Comparison of ENCODE assay signal across 14 cellular contexts in the genomic region with DNA sequence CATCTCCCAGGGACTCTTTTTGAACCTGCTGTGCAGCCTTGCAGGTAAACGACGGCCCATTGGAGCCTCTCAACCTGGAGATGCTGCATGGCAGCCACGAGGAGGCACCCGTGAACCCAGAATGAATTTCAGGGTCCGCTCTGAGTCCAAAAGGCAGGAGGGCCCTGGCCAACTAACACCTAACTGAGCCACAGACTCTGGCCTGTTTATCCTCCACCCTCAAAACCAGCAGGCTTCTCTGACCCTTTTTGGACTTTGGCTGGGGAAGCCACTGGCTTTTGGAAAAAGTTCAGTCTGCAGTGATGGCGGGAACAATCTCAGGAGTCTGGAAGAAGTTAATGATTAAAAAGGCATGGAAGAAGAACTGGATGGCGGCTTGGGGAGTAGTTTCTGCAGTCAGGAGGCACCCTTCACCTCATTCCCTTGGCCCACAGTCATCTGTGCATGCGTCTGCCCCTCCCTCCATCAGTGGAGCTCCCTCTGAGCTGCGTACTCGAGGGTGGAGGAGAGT. TPM values are rescaled to one million over a fixed set of nuclear protein-coding genes. Genes with fewer than 3 reads are reported as not detected.
DNase-seq lines count a peak whose midpoint lies in the region; ATAC-seq, FAIRE-seq and TF ChIP-seq lines count a peak whose summit lies in the region.
"Had no signal": no experiment of that assay in that cellular context is flagged by ENCODE, and none has a peak within 500 bp of the region (broad histone marks: within the 10 kb centered on the region; RNA-seq: fewer than 3 reads in every experiment).

No MANE protein-coding gene starts in this region.

- H3K4me3 ChIP-seq in K562: no peak overlapping the region
- H3K4me3 ChIP-seq in mesendoderm (ENCODE audit: low read length): no peak overlapping the region
- H3K4me3 ChIP-seq in mesenchymal stem cell (ENCODE audit: insufficient read depth in 1 of 2, low read depth in 1 of 2, low read length in 2 of 2): no peak overlapping the region

- H2BK12ac ChIP-seq in H9 (ENCODE audit: insufficient read length, low read depth, low read length) (no peak overlapping the region), mesenchymal stem cell (ENCODE audit: low read length in 2 of 2) (no peak overlapping the region)

- H3K9ac ChIP-seq in H9 (ENCODE audit: extremely low read depth, insufficient read length, low read length) (no peak overlapping the region), K562 (ENCODE audit: insufficient read depth in 1 of 2, low read depth in 2 of 2, low read length in 2 of 2) (no peak overlapping the region), mesendoderm (ENCODE audit: low read length) (no peak overlapping the region), mesenchymal stem cell (ENCODE audit: low read length) (no peak overlapping the region)

- H3K4me2 ChIP-seq in H9 (ENCODE audit: insufficient read depth, insufficient read length, low read length) (no peak overlapping the region), K562 (ENCODE audit: insufficient read depth, low read length) (no peak overlapping the region), mesendoderm (ENCODE audit: low read length) (no peak overlapping the region), mesenchymal stem cell (ENCODE audit: low read length, poor library complexity, severe bottlenecking) (no peak overlapping the region)

- no peak overlapping the region for H2AFZ ChIP-seq in H9 (ENCODE audit: low read length)
- no peak overlapping the region for H2AFZ ChIP-seq in K562 (ENCODE audit: low read depth, low read length)
- no peak overlapping the region for H2AFZ ChIP-seq in mesenchymal stem cell (ENCODE audit: low read depth, low read length)

- no peaks in the 10 kb centered on the region for H3K79me1 ChIP-seq in H9 (ENCODE audit: insufficient read depth, low read depth, low read length, poor library complexity, severe bottlenecking)
- H3K79me1 ChIP-seq in mesendoderm (ENCODE audit: low read length): peaks cover 9% of the 10 kb centered on the region
- H3K79me1 ChIP-seq in mesenchymal stem cell (replicated peaks; ENCODE audit: low read length, poor library complexity, severe bottlenecking): no peaks in the 10 kb centered on the region

- TF ChIP-seq RAD21 in K562 (CRISPR knock-in tag; conservative IDR thresholded peaks at IDR 0.05 in 1 of 2, IDR thresholded peaks at IDR 0.05 in 1 of 2): peak; percentile 54 to 63

- H3K36me3 ChIP-seq in K562 (ENCODE audit: control insufficient read depth, insufficient read depth, low read length): no peaks in the 10 kb centered on the region
- H3K36me3 ChIP-seq in mesendoderm (ENCODE audit: control insufficient read depth, insufficient read depth, low read length): no peaks in the 10 kb centered on the region
- peaks cover 0 to 11% of the 10 kb centered on the region in 2 experiments for H3K36me3 ChIP-seq in mesenchymal stem cell (ENCODE audit: control insufficient read depth in 1 of 2, insufficient read depth in 2 of 2, low read depth in 1 of 2, low read length in 2 of 2)

- H3K4me1 ChIP-seq in H9 (ENCODE audit: insufficient read depth, low read length): peaks cover 7% of the 10 kb centered on the region; the same call in 1 of the 2 replicates
- peaks cover 21 to 29% of the 10 kb centered on the region in 2 experiments for H3K4me1 ChIP-seq in K562 (replicated peaks in 1 of 2; ENCODE audit: control insufficient read depth in 2 of 2, insufficient read depth in 2 of 2, low read length in 2 of 2)
- peaks cover 19% of the 10 kb centered on the region for H3K4me1 ChIP-seq in mesendoderm (ENCODE audit: control insufficient read depth, low read depth, low read length)
- H3K4me1 ChIP-seq in mesenchymal stem cell (ENCODE audit: control insufficient read depth, insufficient read depth, low read depth, low read length): peaks cover 23% of the 10 kb centered on the region

- no peak for TF ChIP-seq POLR2A in K562 (conservative IDR thresholded peaks at IDR 0.05)

- no peaks in the 10 kb centered on the region for H3K27me3 ChIP-seq in CD4-positive, alpha-beta T cell (ENCODE audit: control insufficient read depth, insufficient read depth, low read length)
- H3K27me3 ChIP-seq in H9 (ENCODE audit: insufficient read depth, low read length) (0 out of 2 replicates have a peak, but pooled peaks cover under 1% of the 10 kb centered on the region), K562 (ENCODE audit: control insufficient read depth in 2 of 2, insufficient read depth in 2 of 2, low read length in 2 of 2) (peaks cover 13 to 54% of the 10 kb centered on the region in 2 experiments; a peak in 4 of 5 replicates), mesendoderm (ENCODE audit: insufficient read depth, low read length, poor library complexity) (no peaks in the 10 kb centered on the region), mesenchymal stem cell (ENCODE audit: control insufficient read depth in 1 of 2, insufficient read depth in 1 of 2, low read length in 2 of 2) (no peaks in the 10 kb centered on the region)

- no peak overlapping the region for H3K14ac ChIP-seq in H9 (ENCODE audit: insufficient read depth, low read length)
- H3K14ac ChIP-seq in mesenchymal stem cell (ENCODE audit: low read length in 2 of 2): no peak overlapping the region

- H2BK20ac ChIP-seq in H9 (ENCODE audit: low read depth, low read length, poor library complexity, severe bottlenecking): no peak overlapping the region

- H3K4me1 Mint-ChIP-seq in CD4-positive, alpha-beta T cell (ENCODE audit: low read depth): peaks cover 88% of the 10 kb centered on the region
- H3K4me1 Mint-ChIP-seq in H9: peaks cover 52 to 55% of the 10 kb centered on the region in 2 experiments

- H4K5ac ChIP-seq in H9 (ENCODE audit: insufficient read length, low read depth, low read length) (no peak overlapping the region), mesendoderm (ENCODE audit: low read length) (no peak overlapping the region)

- WGBS in H9 (ENCODE audit: extremely low coverage, insufficient read length, low lambda C conversion rate): no CpG with 5 or more reads among the region's 10 CpGs
- WGBS in K562 (ENCODE audit: insufficient coverage, low coverage, missing lambda C conversion rate): 11% methylated on average over 10 of the region's 10 CpGs
- WGBS in mesendoderm (ENCODE audit: extremely low coverage, insufficient coverage, low lambda C conversion rate): no CpG with 5 or more reads among the region's 10 CpGs
- 82% methylated on average over 6 of the region's 10 CpGs for WGBS in mesenchymal stem cell

- H3K27ac ChIP-seq in CD4-positive, alpha-beta T cell (ENCODE audit: low read depth, low read length): no peak overlapping the region
- H3K27ac ChIP-seq in H9 (ENCODE audit: insufficient read length, low read depth, low read length) (no peak overlapping the region), K562 (ENCODE audit: extremely low read depth, low read depth, low read length) (no peak overlapping the region), mesendoderm (ENCODE audit: low read depth, low read length) (no peak overlapping the region), mesenchymal stem cell (ENCODE audit: low read length, poor library complexity, severe bottlenecking) (no peak overlapping the region)

- H3K56ac ChIP-seq in H9 (ENCODE audit: insufficient read length, low read depth, low read length) (no peak overlapping the region), mesendoderm (ENCODE audit: low read length) (no peak overlapping the region)

- intact Hi-C loops in CD4-positive, alpha-beta T cell (cut with DNase I, micrococcal nuclease): loop anchor here in 1 of 2 experiments (5.0 to 10.0 kb wide), 2 partner anchors 69 to 217 kb away; no protein-coding TSS in a partner anchor
- intact Hi-C loops in K562 (cut with micrococcal nuclease): loop anchor here (1.0 kb wide), 1 partner anchor 21 kb away; no protein-coding TSS in a partner anchor

- no peaks in the 10 kb centered on the region for H3K79me2 ChIP-seq in H9 (ENCODE audit: insufficient read depth, low read length)
- H3K79me2 ChIP-seq in K562 (ENCODE audit: control insufficient read depth, insufficient read depth, low read length): no peaks in the 10 kb centered on the region
- no peaks in the 10 kb centered on the region for H3K79me2 ChIP-seq in mesendoderm (ENCODE audit: control insufficient read depth, insufficient read depth, low read length)

- in situ Hi-C loops in K562 (cut with MboI): loop anchor here (5.0 kb wide), 1 partner anchor 217 kb away; no protein-coding TSS in a partner anchor
- in situ Hi-C loops in GM13977 (cut with MboI; ENCODE audit: low pct_unique_long_range_greater_than_20kb, low sequenced_read_pairs, unreplicated experiment): no loop called here

- H3K27ac Mint-ChIP-seq in CD4-positive, alpha-beta T cell: peak overlapping the region; percentile 91
- no peak overlapping the region for H3K27ac Mint-ChIP-seq in H9
- H3K27ac Mint-ChIP-seq: activated B cell treated with CpG ODN at 0.5 μM for 24 hours had no signal

- H3K18ac ChIP-seq in H9 (ENCODE audit: insufficient read length, low read depth, low read length) (no peak overlapping the region), mesendoderm (ENCODE audit: low read length) (no peak overlapping the region), mesenchymal stem cell (ENCODE audit: low read depth in 1 of 2, low read length in 2 of 2) (no peak overlapping the region)

- H2AK5ac ChIP-seq in H9 (ENCODE audit: insufficient read length, low read length): no peak overlapping the region
- no peak overlapping the region for H2AK5ac ChIP-seq in mesendoderm (ENCODE audit: low read length)
- no peak overlapping the region for H2AK5ac ChIP-seq in mesenchymal stem cell (ENCODE audit: low read length, severe bottlenecking)

- no peak for TF ChIP-seq EP300 in K562 (IDR thresholded peaks at IDR 0.05; ENCODE audit: low read length)

- H3K4ac ChIP-seq in H9 (ENCODE audit: low read depth, low read length) (no peak overlapping the region), mesendoderm (ENCODE audit: low read depth, low read length) (no peak overlapping the region), mesenchymal stem cell (ENCODE audit: low read depth in 1 of 2, low read length in 2 of 2) (no peak overlapping the region)

- peak overlapping the region; percentile 18 for H3K4me3 Mint-ChIP-seq in CD4-positive, alpha-beta T cell
- H3K4me3 Mint-ChIP-seq in H9: no peak overlapping the region
- H3K4me3 Mint-ChIP-seq: activated B cell treated with CpG ODN at 0.5 μM for 24 hours had no signal

- peaks cover 14% of the 10 kb centered on the region for H3K23me2 ChIP-seq in H9 (ENCODE audit: insufficient read length, low read depth, low read length, poor library complexity, severe bottlenecking)

- no peak overlapping the region for H2BK120ac ChIP-seq in H9 (ENCODE audit: low read depth, low read length, poor library complexity, severe bottlenecking)
- no peak overlapping the region for H2BK120ac ChIP-seq in mesendoderm (ENCODE audit: low read depth, low read length)
- H2BK120ac ChIP-seq in mesenchymal stem cell (ENCODE audit: low read depth, low read length): no peak overlapping the region

- CTCF ChIA-PET in CD4-positive, alpha-beta T cell (lab: Charles Lee): interaction anchor here (1.5 kb wide), 1 partner anchor 44 kb away, joined by 4 read pairs; no protein-coding TSS in a partner anchor
- CTCF ChIA-PET in K562 (lab: Yijun Ruan, JAX; ENCODE audit: low intra/inter-chr PET ratio): interaction anchor here (1.4 kb wide), 1 partner anchor 20 kb away, joined by 4 read pairs; no protein-coding TSS in a partner anchor

- H3T11ph ChIP-seq in H9 (ENCODE audit: low read length): no peak overlapping the region

- no peak overlapping the region for H2BK5ac ChIP-seq in H9 (ENCODE audit: insufficient read length, low read length)
- no peak overlapping the region for H2BK5ac ChIP-seq in mesendoderm (ENCODE audit: low read length)
- H2BK5ac ChIP-seq in mesenchymal stem cell (ENCODE audit: low read depth, low read length, poor library complexity, severe bottlenecking): no peak overlapping the region

- no peaks in the 10 kb centered on the region for H3K9me3 Mint-ChIP-seq in CD4-positive, alpha-beta T cell
- no peaks in the 10 kb centered on the region for H3K9me3 Mint-ChIP-seq in H9
- H3K9me3 Mint-ChIP-seq: activated B cell treated with CpG ODN at 0.5 μM for 24 hours, naive B cell had no signal

- no peak for FAIRE-seq in K562 (lab: Jason Lieb, UNC)
- FAIRE-seq: D721Med had no signal

- POLR2A ChIA-PET in CD4-positive, alpha-beta T cell (lab: Charles Lee): interaction anchor here (0.7 to 15.6 kb wide), 4 partner anchors 10 to 44 kb away, joined by 3 to 320 read pairs (median 5); no protein-coding TSS in a partner anchor
- POLR2A ChIA-PET in K562 (lab: Yijun Ruan, JAX): interaction anchor here (2.2 kb wide), 1 partner anchor 10 kb away, joined by 5 read pairs; no protein-coding TSS in a partner anchor

- H4K20me1 ChIP-seq in H9 (ENCODE audit: control insufficient read depth, insufficient read depth, insufficient read length): no peaks in the 10 kb centered on the region
- peaks cover 4% of the 10 kb centered on the region; the same call in 1 of the 2 replicates for H4K20me1 ChIP-seq in K562 (replicated peaks; ENCODE audit: control insufficient read depth, insufficient read depth, low read length)

- peak; percentile 16 for TF ChIP-seq CTCF in CD4-positive, alpha-beta T cell (IDR thresholded peaks at IDR 0.05)
- TF ChIP-seq CTCF in H9 (conservative IDR thresholded peaks at IDR 0.05) (peak; percentile 35; the same call in 2 of the 3 replicates), K562 (IDR thresholded peaks at IDR 0.05 in 2 of 3, conservative IDR thresholded peaks at IDR 0.05 in 1 of 3; ENCODE audit: insufficient read depth in 2 of 3, low read depth in 1 of 3, low read length in 3 of 3) (peak; percentile 57 to 65 (median 60)), GM13977 (IDR thresholded peaks at IDR 0.05; ENCODE audit: extremely low read depth, insufficient read depth, missing control alignments) (no peak)

- H3K23ac ChIP-seq in H9 (ENCODE audit: insufficient read length, low read depth, low read length) (no peak overlapping the region), mesendoderm (ENCODE audit: low read length) (no peak overlapping the region), mesenchymal stem cell (ENCODE audit: low read length in 2 of 2) (no peak overlapping the region)

- H4K8ac ChIP-seq in H9 (replicated peaks; ENCODE audit: insufficient read length, low read depth, low read length) (no peak overlapping the region), mesendoderm (ENCODE audit: low read depth, low read length) (no peak overlapping the region), mesenchymal stem cell (ENCODE audit: low read length) (no peak overlapping the region)

- no peak for DNase-seq in CD4-positive, alpha-beta T cell
- DNase-seq in H9 (no peak), K562 (ENCODE audit: extremely low read depth in 1 of 4, low spot score in 3 of 4) (peak in 3 of 4 experiments; percentile 25 to 51 (median 27)), mesendoderm (peak; percentile 29), mesenchymal stem cell (no peak), GM13977 (ENCODE audit: low spot score) (no peak), HK-2 (ENCODE audit: unreplicated experiment) (no peak)
- DNase-seq: activated B cell treated with CpG ODN at 0.5 μM for 24 hours; caudate nucleus; effector CD8-positive, alpha-beta T cell; naive B cell; NCI-H748 treated with DMSO at 0.1 percent for 48 hours had no signal

- H3K27me3 Mint-ChIP-seq in CD4-positive, alpha-beta T cell: no peaks in the 10 kb centered on the region
- H3K27me3 Mint-ChIP-seq in H9 (ENCODE audit: low read depth): peaks cover 18% of the 10 kb centered on the region
- H3K27me3 Mint-ChIP-seq: activated B cell treated with CpG ODN at 0.5 μM for 24 hours, naive B cell had no signal

- BruUV-seq in K562 (replicated peaks; lab: Mats Ljungman, UMichigan): no TSS peak

- H3K36me3 Mint-ChIP-seq in CD4-positive, alpha-beta T cell (ENCODE audit: low read depth): peaks cover 34% of the 10 kb centered on the region
- peaks cover 0 to 17% (median 13%) of the 10 kb centered on the region in 3 experiments; a peak in 6 of 7 replicates for H3K36me3 Mint-ChIP-seq in H9 (ENCODE audit: insufficient read depth in 1 of 3, low read depth in 3 of 3)

- H2BK15ac ChIP-seq in H9 (ENCODE audit: low read depth, low read length) (no peak overlapping the region), mesendoderm (replicated peaks; ENCODE audit: low read depth) (no peak overlapping the region), mesenchymal stem cell (ENCODE audit: low read depth, poor library complexity, severe bottlenecking) (no peak overlapping the region)

- H4K91ac ChIP-seq in H9 (ENCODE audit: insufficient read length, low read depth, low read length) (no peak overlapping the region), mesenchymal stem cell (ENCODE audit: low read length) (no peak overlapping the region)

- no peak for ATAC-seq in CD4-positive, alpha-beta T cell (ENCODE audit: poor library complexity)
- no peak for ATAC-seq in K562
- ATAC-seq in esophagus mucosa: no peak

- H3K9me3 ChIP-seq in CD4-positive, alpha-beta T cell (ENCODE audit: control insufficient read depth, low read length): no peaks in the 10 kb centered on the region
- H3K9me3 ChIP-seq in H9 (ENCODE audit: control insufficient read depth, low read depth, low read length) (no peaks in the 10 kb centered on the region), K562 (replicated peaks; ENCODE audit: control insufficient read depth, insufficient read depth, low read depth, low read length) (no peaks in the 10 kb centered on the region), mesenchymal stem cell (ENCODE audit: control insufficient read depth, low read length) (no peaks in the 10 kb centered on the region)

- H3K9me1 ChIP-seq in K562 (ENCODE audit: control insufficient read depth, insufficient read depth, low read length): no peaks in the 10 kb centered on the region

RNA-seq across cellular contexts. Expression of gene PXYLP1, which starts 4.1 kb away (rescaled TPM):
- total RNA-seq in CD4-positive, alpha-beta T cell: 10 to 100 TPM; 21.2 to 22.6 TPM
- total RNA-seq in H9 (2021): 17.9 and 19.8 TPM in 2 replicates
- 2.6 and 4.2 TPM in 2 replicates for total RNA-seq in K562 (2011; cell fraction: chromatin; rRNA removed; ENCODE audit: low replicate concordance)
- 1.2 and 2.4 TPM in 2 replicates for total RNA-seq in K562 (2011; cell fraction: nucleolus; rRNA removed)
- 3.6 and 3.7 TPM in 2 replicates for total RNA-seq in K562 (2011; cell fraction: nucleoplasm; rRNA removed)
- 0.98 and 1.1 TPM in 2 replicates for total RNA-seq in K562 (2014; rRNA removed)
- 1.5 and 1.6 TPM in 2 replicates for total RNA-seq in K562 (2014; rRNA removed; fragmentation: Illumina TruSeq; extraction: Trizol)
- 0.98 and 1.0 TPM in 2 replicates for total RNA-seq in K562 (2015; rRNA removed; fragmentation: Illumina TruSeq; extraction: Trizol)
- total RNA-seq in K562 (2021): 1.3 and 1.7 TPM in 2 replicates
- polyA plus RNA-seq in K562 (2011; rRNA removed): 1.6 and 2.7 TPM in 2 replicates
- polyA plus RNA-seq in K562 (2011; cell fraction: cytosol; rRNA removed): 1.1 and 2.9 TPM in 2 replicates
- 2.8 and 5.7 TPM in 2 replicates for polyA plus RNA-seq in K562 (2011; cell fraction: nucleus; rRNA removed)
- 1.7 and 2.0 TPM in 2 replicates for polyA plus RNA-seq in K562 (2012)
- 1.3 and 1.9 TPM in 2 replicates for polyA plus RNA-seq in K562 (2014; fragmentation: Illumina TruSeq; extraction: Trizol)
- 1 to 10 TPM in 1 of 2 experiments, under 1 TPM in 1; 0.80 to 1.1 TPM for polyA plus RNA-seq in K562 (2014; fragmentation: Nextera tagmentation; extraction: Ambion mirVana)
- polyA plus RNA-seq in K562 (2014; rRNA removed): 1.5 and 2.9 TPM in 2 replicates
- 1.3 and 5.2 TPM in 2 replicates for polyA minus RNA-seq in K562 (2011; rRNA and poly(A)+ RNA removed)
- 1.2 and 1.3 TPM in 2 replicates for polyA minus RNA-seq in K562 (2011; cell fraction: cytosol; rRNA and poly(A)+ RNA removed)
- polyA minus RNA-seq in K562 (2011; cell fraction: nucleus; rRNA and poly(A)+ RNA removed): 2.0 and 2.3 TPM in 2 replicates
- polyA plus RNA-seq in mesendoderm (2013, experiment 1 of 2): 28.8 TPM
- 30.6 TPM for polyA plus RNA-seq in mesendoderm (2013, experiment 2 of 2)
- 4.6 TPM for polyA plus RNA-seq in mesenchymal stem cell (2013, experiment 1 of 2)
- polyA plus RNA-seq in mesenchymal stem cell (2013, experiment 2 of 2): 4.5 TPM
- 1.5 TPM for total RNA-seq in esophagus mucosa

Comparison
In these comparisons a context has a peak if more than half of its experiments do, and no peak if none do; other contexts are left out.
1. DNase-seq: peak in K562 (3 of 4) and mesendoderm (single experiment); none in CD4-positive, alpha-beta T cell (0 of 10), H9 (single experiment), mesenchymal stem cell (single experiment), GM13977 (single experiment) and HK-2 (single experiment).